In the genomic region with DNA sequence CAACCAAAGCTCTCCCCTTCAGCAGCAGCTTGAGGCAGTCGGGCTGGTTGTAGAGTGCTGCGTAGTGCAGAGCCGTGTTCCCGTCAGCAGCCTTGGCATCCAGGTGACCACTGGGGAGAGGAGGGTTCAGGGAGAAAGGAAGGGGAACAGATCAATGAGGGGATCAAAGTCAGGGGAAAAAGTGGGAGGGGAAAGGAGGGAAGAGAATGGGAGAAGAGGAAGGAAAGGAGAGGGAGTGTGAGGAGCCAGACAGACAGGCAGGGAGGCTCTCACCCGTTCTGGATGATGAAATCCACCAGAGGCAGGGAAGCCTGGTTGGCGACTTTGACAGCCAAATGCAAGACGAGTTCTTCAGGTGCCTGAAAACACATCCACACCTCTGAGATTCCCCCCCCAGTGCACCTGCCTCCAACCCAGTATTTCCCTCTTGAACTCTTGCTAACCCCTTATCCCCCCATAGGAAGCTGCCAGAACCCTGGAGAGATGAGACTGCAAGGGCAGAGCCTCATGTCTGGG, we compare ENCODE assay signal across 23 cellular contexts.
"Had no signal": no experiment of that assay in that cellular context is flagged by ENCODE, and none has a peak within 500 bp of the region (broad histone marks: within the 10 kb centered on the region; RNA-seq: fewer than 3 reads in every experiment).

No MANE protein-coding gene starts in this region.

- H3K4me1 ChIP-seq: left ventricle myocardium inferior, pancreas, prostate gland, testis, thyroid gland, vagina had no signal

- DNase-seq: left ventricle myocardium inferior; mesendoderm; naive B cell; natural killer cell; nephron progenitor cell; pancreas; retina; right cardiac atrium; stimulated activated CD4-positive, alpha-beta T cell treated with anti-CD3 and anti-CD28 coated beads, Interleukin-12 subunit alpha, Interleukin-12 subunit beta, amount 100 ng/mL, for 4 hours; stimulated activated CD4-positive, alpha-beta T cell treated with anti-CD3 and anti-CD28 coated beads, Interleukin-15, amount 100 ng/mL, for 24 hours; stimulated activated CD4-positive, alpha-beta T cell treated with anti-CD3 and anti-CD28 coated beads, Interleukin-2, amount 100 ng/mL, for 24 hours; stimulated activated CD4-positive, alpha-beta T cell treated with anti-CD3 and anti-CD28 coated beads, Interleukin-4, amount 100 ng/mL, for 1 hour; stimulated activated naive B cell treated with anti-CD40 and anti-IgM and Interleukin-4, amounts not matched to agents 10 μg/mL and 1 μg/mL and 100 μg/mL, for 72 hours; stimulated activated naive CD8-positive, alpha-beta T cell treated with anti-CD3 and anti-CD28 coated beads, Interleukin-15, Interleukin-2, amounts not matched to agents 100 U/mL and 50 U/mL, for 24 hours; stomach; testis; thyroid gland; transverse colon; upper lobe of left lung had no signal

- H3K9me3 ChIP-seq: left ventricle myocardium inferior, pancreas, prostate gland, stomach, testis, thyroid gland, transverse colon, upper lobe of left lung, vagina had no signal

- H3K4me3 ChIP-seq: left ventricle myocardium inferior, lung, pancreas, prostate gland, skin epidermis, stomach, testis, thyroid gland, transverse colon, upper lobe of left lung, vagina had no signal

- H3K27me3 ChIP-seq: pancreas, stomach, testis, thyroid gland, transverse colon, upper lobe of left lung, vagina had no signal

- H3K27ac ChIP-seq: left ventricle myocardium inferior, pancreas, prostate gland, stomach, testis, thyroid gland, upper lobe of left lung, vagina had no signal
